8 cellular contexts compared by ENCODE assay signal in genomic region chr4:102868153-102868781, GRCh38. TPM values are rescaled to one million over a fixed set of nuclear protein-coding genes. Genes with fewer than 3 reads are reported as not detected.
DNase-seq lines count a peak whose midpoint lies in the region; ATAC-seq and TF ChIP-seq lines count a peak whose summit lies in the region.

No MANE protein-coding gene starts in this region.

- ATAC-seq in HG03571 (IDR thresholded peaks at IDR 0.05; ENCODE audit: unreplicated experiment): no peak

- H3K27me3 ChIP-seq in AG04450 (ENCODE audit: control insufficient read depth, insufficient read depth, low read length): no peaks in the 10 kb centered on the region

- H3K36me3 Mint-ChIP-seq in HFFc6 (ENCODE audit: low read depth): peaks cover 5% of the 10 kb centered on the region
- peaks cover 7% of the 10 kb centered on the region for H3K36me3 Mint-ChIP-seq in progenitor cell of endocrine pancreas (ENCODE audit: insufficient read depth)

- no peaks in the 10 kb centered on the region; the same call in 1 of the 2 replicates for H3K27me3 Mint-ChIP-seq in HFFc6 (ENCODE audit: insufficient read depth)
- no peaks in the 10 kb centered on the region for H3K27me3 Mint-ChIP-seq in progenitor cell of endocrine pancreas

- POLR2A ChIA-PET in AG04450 (lab: Yijun Ruan, JAX): interaction anchor here (0.5 to 2.2 kb wide), 5 partner anchors 16 to 295 kb away, joined by 4 to 46 read pairs (median 5); partner anchors contain the start of gene UBE2D3

- CTCF ChIA-PET in AG04450 (lab: Charles Lee): interaction anchor here (1.0 to 1.4 kb wide), 2 partner anchors 224 to 437 kb away, joined by 4 to 8 read pairs; no protein-coding TSS in a partner anchor

- H3K27ac Mint-ChIP-seq in HFFc6 (peak overlapping the region; percentile 98), progenitor cell of endocrine pancreas (peak overlapping the region; percentile 99)

- H3K27ac ChIP-seq in AG04450 (ENCODE audit: low read depth, low read length): peak overlapping the region; percentile 87

- H3K9me3 Mint-ChIP-seq in HFFc6 (no peaks in the 10 kb centered on the region), progenitor cell of endocrine pancreas (ENCODE audit: low read depth) (no peaks in the 10 kb centered on the region)

- H3K4me3 Mint-ChIP-seq in HFFc6: peak overlapping the region; percentile 98
- H3K4me3 Mint-ChIP-seq in progenitor cell of endocrine pancreas (ENCODE audit: low read depth): peak overlapping the region; percentile 87

- H3K4me3 ChIP-seq in AG04450 (ENCODE audit: low read depth, low read length) (peak overlapping the region; percentile 91), fibroblast of mammary gland (ENCODE audit: control insufficient read depth, low read depth, low read length) (peak overlapping the region; percentile 66)

- no peak for TF ChIP-seq CTCF in AG04450 (IDR thresholded peaks at IDR 0.05; ENCODE audit: low read depth, low read length)
- no peak for TF ChIP-seq CTCF in HFFc6 (IDR thresholded peaks at IDR 0.05)
- TF ChIP-seq CTCF in fibroblast of mammary gland (conservative IDR thresholded peaks at IDR 0.05; ENCODE audit: control insufficient read depth, insufficient read depth, low read depth, low read length): no peak
- no peak for TF ChIP-seq CTCF in progenitor cell of endocrine pancreas (IDR thresholded peaks at IDR 0.05; ENCODE audit: unreplicated experiment)

- H3K9me3 ChIP-seq in AG04450 (ENCODE audit: control insufficient read depth, insufficient read depth, low read length): no peaks in the 10 kb centered on the region

- peaks cover 45% of the 10 kb centered on the region for H3K4me1 Mint-ChIP-seq in HFFc6 (ENCODE audit: low read depth)
- H3K4me1 Mint-ChIP-seq in progenitor cell of endocrine pancreas (ENCODE audit: low read depth): peaks cover 17% of the 10 kb centered on the region

- DNase-seq in AG04450 (ENCODE audit: low read depth, low spot score): no peak
- no peak for DNase-seq in HFFc6
- DNase-seq in activated CD4-positive, alpha-beta T cell treated with anti-CD3 and anti-CD28 coated beads, Interleukin-2, amount 50 U/mL, for 24 hours (ENCODE audit: low read depth in 1 of 2, low spot score in 1 of 2): peak; percentile 1 to 8
- DNase-seq in fibroblast of mammary gland (ENCODE audit: low read depth): no peak
- no peak for DNase-seq in progenitor cell of endocrine pancreas (ENCODE audit: low spot score, unreplicated experiment)
- no peak for DNase-seq in NCI-H446 (lab: John Stamatoyannopoulos, UW)
- no peak for DNase-seq in NCI-H1417 treated with DMSO at 0.1 percent for 48 hours (lab: John Stamatoyannopoulos, UW)

RNA-seq across cellular contexts. Expression of gene CISD2, which starts 0.5 kb away (rescaled TPM):
- polyA plus RNA-seq in AG04450 (2011; rRNA removed): 23.2 and 30.6 TPM in 2 replicates
- 11.3 and 13.3 TPM in 2 replicates for polyA minus RNA-seq in AG04450 (2011; rRNA and poly(A)+ RNA removed)
- 10 to 100 TPM; 29.7 to 38.8 (median 34.4) TPM for total RNA-seq in HFFc6 (2021; fragmentation: NEBNext Ultra II Directional; extraction: Animal tissue kit (Norgen Biotek cat#: 25700))
- total RNA-seq in progenitor cell of endocrine pancreas: 28.3 and 31.1 TPM in 2 replicates

RNA-seq across cellular contexts. Expression of gene UBE2D3, which starts 40.9 kb away (rescaled TPM):
- 381 and 534 TPM in 2 replicates for polyA plus RNA-seq in AG04450 (2011; rRNA removed)
- 323 and 366 TPM in 2 replicates for polyA minus RNA-seq in AG04450 (2011; rRNA and poly(A)+ RNA removed)
- total RNA-seq in HFFc6 (2021; fragmentation: NEBNext Ultra II Directional; extraction: Animal tissue kit (Norgen Biotek cat#: 25700)): 100 to 1,000 TPM; 325 to 396 (median 359) TPM
- 307 and 316 TPM in 2 replicates for total RNA-seq in progenitor cell of endocrine pancreas

Comparison
In these comparisons a context has a peak if more than half of its experiments do, and no peak if none do; other contexts are left out.
1. DNase-seq: peak in activated CD4-positive, alpha-beta T cell treated with anti-CD3 and anti-CD28 coated beads, Interleukin-2, amount 50 U/mL, for 24 hours (2 of 2); none in AG04450 (single experiment), HFFc6 (single experiment), fibroblast of mammary gland (single experiment), progenitor cell of endocrine pancreas (single experiment), NCI-H446 (0 of 2) and NCI-H1417 treated with DMSO at 0.1 percent for 48 hours (single experiment).